Comparison of ENCODE assay signal across 38 cellular contexts in genomic region chr4:114927881-114928280, GRCh38.
"Had no signal": no experiment of that assay in that cellular context is flagged by ENCODE, and none has a peak within 500 bp of the region (broad histone marks: within the 10 kb centered on the region; RNA-seq: fewer than 3 reads in every experiment).

No MANE protein-coding gene starts in this region.

- H3K4me1 ChIP-seq: adrenal gland, ascending aorta, body of pancreas, breast epithelium had no signal

- H3K36me3 ChIP-seq: adrenal gland, ascending aorta, brain microvascular endothelial cell, breast epithelium, cardiac muscle cell had no signal

- H3K27me3 ChIP-seq: adrenal gland, ascending aorta, body of pancreas, brain microvascular endothelial cell, breast epithelium, cardiac muscle cell had no signal

- H3K9me3 ChIP-seq: adrenal gland, body of pancreas, breast epithelium had no signal

- H3K4me1 Mint-ChIP-seq: activated naive CD4-positive, alpha-beta T cell treated with anti-CD3 and anti-CD28 coated beads, Interleukin-2, amount 10 ng/mL, durations not matched to agents 7 days and 5 days; activated naive CD4-positive, alpha-beta T cell treated with anti-CD3 and anti-CD28 coated beads, Interleukin-2, amount 50 U/mL, for 24 hours; activated naive CD8-positive, alpha-beta T cell treated with anti-CD3 and anti-CD28 coated beads for 36 hours; activated naive CD8-positive, alpha-beta T cell treated with anti-CD3 and anti-CD28 coated beads, Interleukin-2, amount 10 ng/mL, durations not matched to agents 7 days and 5 days; activated naive CD8-positive, alpha-beta T cell treated with anti-CD3 and anti-CD28 coated beads, Interleukin-2, amount 50 U/mL, for 24 hours; activated T-helper 17 cell treated with anti-CD3 and anti-CD28 coated beads, Interleukin-2, amount 50 U/mL, for 72 hours; central memory CD8-positive, alpha-beta T cell had no signal

- H3K27me3 Mint-ChIP-seq: activated naive CD4-positive, alpha-beta T cell treated with anti-CD3 and anti-CD28 coated beads, Interleukin-2, amount 10 ng/mL, durations not matched to agents 7 days and 5 days; activated naive CD4-positive, alpha-beta T cell treated with anti-CD3 and anti-CD28 coated beads, Interleukin-2, amount 50 U/mL, for 24 hours; activated naive CD8-positive, alpha-beta T cell; activated naive CD8-positive, alpha-beta T cell treated with anti-CD3 and anti-CD28 coated beads for 36 hours; activated naive CD8-positive, alpha-beta T cell treated with anti-CD3 and anti-CD28 coated beads, Interleukin-2, amount 10 ng/mL, durations not matched to agents 7 days and 5 days; activated naive CD8-positive, alpha-beta T cell treated with anti-CD3 and anti-CD28 coated beads, Interleukin-2, amount 50 U/mL, for 24 hours; activated T-cell treated with anti-CD3 and anti-CD28 coated beads, Interleukin-2, amount 50 U/mL, for 24 hours; activated T-helper 17 cell treated with anti-CD3 and anti-CD28 coated beads, Interleukin-2, amount 50 U/mL, for 72 hours; brain; central memory CD8-positive, alpha-beta T cell had no signal

- ATAC-seq: activated naive CD4-positive, alpha-beta T cell treated with anti-CD3 and anti-CD28 coated beads, Interleukin-2, amount 50 U/mL, for 72 hours; activated naive CD8-positive, alpha-beta T cell treated with anti-CD3 and anti-CD28 coated beads, Interleukin-2, amount 50 U/mL, for 24 hours; activated T-cell treated with anti-CD3 and anti-CD28 coated beads, Interleukin-2, amount 50 U/mL, for 4 hours; activated T-cell treated with anti-CD3 and anti-CD28 coated beads, Interleukin-2, amount 50 U/mL, for 72 hours; activated T-helper 17 cell treated with anti-CD3 and anti-CD28 coated beads, Interleukin-2, amount 50 U/mL, for 72 hours; body of pancreas had no signal

- H3K4me3 ChIP-seq: adrenal gland, ascending aorta, body of pancreas, breast epithelium, cardiac muscle cell had no signal

- DNase-seq: activated effector memory CD4-positive, alpha-beta T cell treated with anti-CD3 and anti-CD28 coated beads, Interleukin-2, amount 50 U/mL, for 16 hours; activated effector memory CD4-positive, alpha-beta T cell treated with Interleukin-2 at 50 U/mL for 16 hours; activated gamma-delta T cell; activated gamma-delta T cell treated with Interleukin-2 at 50 U/mL for 16 hours; activated naive CD4-positive, alpha-beta T cell; activated naive CD4-positive, alpha-beta T cell treated with anti-CD3 and anti-CD28 coated beads for 36 hours; activated naive CD4-positive, alpha-beta T cell treated with anti-CD3 and anti-CD28 coated beads, Interleukin-2, amount 10 ng/mL, durations not matched to agents 7 days and 5 days; activated naive CD4-positive, alpha-beta T cell treated with Interleukin-2 at 50 U/mL for 16 hours; activated naive CD8-positive, alpha-beta T cell treated with anti-CD3 and anti-CD28 coated beads for 36 hours; activated naive CD8-positive, alpha-beta T cell treated with anti-CD3 and anti-CD28 coated beads, Interleukin-2, amount 10 ng/mL, durations not matched to agents 7 days and 5 days; activated naive CD8-positive, alpha-beta T cell treated with anti-CD3 and anti-CD28 coated beads, Interleukin-2, amount 50 U/mL, for 24 hours; activated T-cell treated with anti-CD3 and anti-CD28 coated beads, Interleukin-2, amount 50 U/mL, for 1 hour; activated T-cell treated with anti-CD3 and anti-CD28 coated beads, Interleukin-2, amount 50 U/mL, for 24 hours; activated T-cell treated with anti-CD3 and anti-CD28 coated beads, Interleukin-2, amount 50 U/mL, for 4 hours; activated T-cell treated with anti-CD3 and anti-CD28 coated beads, Interleukin-2, amount 50 U/mL, for 48 hours; activated T-cell treated with anti-CD3 and anti-CD28 coated beads, Interleukin-2, amount 50 U/mL, for 72 hours; adrenal gland; amniotic stem cell; amygdala; anterior cingulate cortex; aorta; body of pancreas; brain microvascular endothelial cell; central memory CD4-positive, alpha-beta T cell; cerebellar nuclear complex had no signal

- H3K4me3 Mint-ChIP-seq: activated naive CD4-positive, alpha-beta T cell treated with anti-CD3 and anti-CD28 coated beads for 36 hours; activated naive CD4-positive, alpha-beta T cell treated with anti-CD3 and anti-CD28 coated beads, Interleukin-2, amount 10 ng/mL, durations not matched to agents 7 days and 5 days; activated naive CD4-positive, alpha-beta T cell treated with anti-CD3 and anti-CD28 coated beads, Interleukin-2, amount 50 U/mL, for 24 hours; activated naive CD8-positive, alpha-beta T cell; activated naive CD8-positive, alpha-beta T cell treated with anti-CD3 and anti-CD28 coated beads for 36 hours; activated naive CD8-positive, alpha-beta T cell treated with anti-CD3 and anti-CD28 coated beads, Interleukin-2, amount 10 ng/mL, durations not matched to agents 7 days and 5 days; activated naive CD8-positive, alpha-beta T cell treated with anti-CD3 and anti-CD28 coated beads, Interleukin-2, amount 50 U/mL, for 24 hours; activated T-cell treated with anti-CD3 and anti-CD28 coated beads, Interleukin-2, amount 50 U/mL, for 24 hours; activated T-cell treated with anti-CD3 and anti-CD28 coated beads, Interleukin-2, amount 50 U/mL, for 4 hours; activated T-cell treated with anti-CD3 and anti-CD28 coated beads, Interleukin-2, amount 50 U/mL, for 72 hours; activated T-helper 1 cell treated with anti-CD3 and anti-CD28 coated beads, Interleukin-12 subunit alpha, Interleukin-12 subunit beta, Interleukin-2, Interleukin-4 antibody, amounts not matched to agents 30 ng/mL and 10 ng/mL and 1 ng/mL, durations not matched to agents 14 hours and 24 hours and 36 hours; activated T-helper 17 cell treated with anti-CD3 and anti-CD28 coated beads, Interleukin-2, amount 50 U/mL, for 72 hours; brain; central memory CD8-positive, alpha-beta T cell had no signal

- H3K27ac ChIP-seq: adrenal gland, ascending aorta, body of pancreas, brain microvascular endothelial cell, breast epithelium, cardiac muscle cell had no signal

- H3K9me3 Mint-ChIP-seq: activated naive CD4-positive, alpha-beta T cell treated with anti-CD3 and anti-CD28 coated beads, Interleukin-2, amount 10 ng/mL, durations not matched to agents 7 days and 5 days; activated naive CD4-positive, alpha-beta T cell treated with anti-CD3 and anti-CD28 coated beads, Interleukin-2, amount 50 U/mL, for 24 hours; activated naive CD8-positive, alpha-beta T cell treated with anti-CD3 and anti-CD28 coated beads, Interleukin-2, amount 10 ng/mL, durations not matched to agents 7 days and 5 days; activated T-cell treated with anti-CD3 and anti-CD28 coated beads, Interleukin-2, amount 50 U/mL, for 4 hours; activated T-helper 1 cell treated with anti-CD3 and anti-CD28 coated beads, Interleukin-12 subunit alpha, Interleukin-12 subunit beta, Interleukin-2, Interleukin-4 antibody, amounts not matched to agents 30 ng/mL and 10 ng/mL and 1 ng/mL, durations not matched to agents 14 hours and 24 hours and 36 hours; activated T-helper 2 cell treated with anti-CD3 and anti-CD28 coated beads, Interferon-gamma antibody, Interleukin-2, Interleukin-4, amounts not matched to agents 10 μg/mL and 5 μg/mL and 100 μg/mL, durations not matched to agents 14 hours and 24 hours and 36 hours had no signal

- FAIRE-seq: astrocyte, bronchial epithelial cell had no signal

- H3K36me3 Mint-ChIP-seq: activated naive CD4-positive, alpha-beta T cell treated with anti-CD3 and anti-CD28 coated beads, Interleukin-2, amount 10 ng/mL, durations not matched to agents 7 days and 5 days; activated naive CD4-positive, alpha-beta T cell treated with anti-CD3 and anti-CD28 coated beads, Interleukin-2, amount 50 U/mL, for 24 hours; activated naive CD4-positive, alpha-beta T cell treated with anti-CD3 and anti-CD28 coated beads, Interleukin-2, amount 50 U/mL, for 72 hours; activated naive CD8-positive, alpha-beta T cell; activated naive CD8-positive, alpha-beta T cell treated with anti-CD3 and anti-CD28 coated beads for 36 hours; activated naive CD8-positive, alpha-beta T cell treated with anti-CD3 and anti-CD28 coated beads, Interleukin-2, amount 10 ng/mL, durations not matched to agents 7 days and 5 days had no signal

- H3K27ac Mint-ChIP-seq: activated naive CD4-positive, alpha-beta T cell treated with anti-CD3 and anti-CD28 coated beads for 36 hours; activated naive CD4-positive, alpha-beta T cell treated with anti-CD3 and anti-CD28 coated beads, Interleukin-2, amount 10 ng/mL, durations not matched to agents 7 days and 5 days; activated naive CD4-positive, alpha-beta T cell treated with anti-CD3 and anti-CD28 coated beads, Interleukin-2, amount 50 U/mL, for 24 hours; activated naive CD4-positive, alpha-beta T cell treated with anti-CD3 and anti-CD28 coated beads, Interleukin-2, amount 50 U/mL, for 72 hours; activated naive CD8-positive, alpha-beta T cell; activated naive CD8-positive, alpha-beta T cell treated with anti-CD3 and anti-CD28 coated beads for 36 hours; activated naive CD8-positive, alpha-beta T cell treated with anti-CD3 and anti-CD28 coated beads, Interleukin-2, amount 10 ng/mL, durations not matched to agents 7 days and 5 days; activated naive CD8-positive, alpha-beta T cell treated with anti-CD3 and anti-CD28 coated beads, Interleukin-2, amount 50 U/mL, for 24 hours; activated T-cell treated with anti-CD3 and anti-CD28 coated beads, Interleukin-2, amount 50 U/mL, for 24 hours; activated T-cell treated with anti-CD3 and anti-CD28 coated beads, Interleukin-2, amount 50 U/mL, for 72 hours; activated T-helper 1 cell treated with anti-CD3 and anti-CD28 coated beads, Interleukin-12 subunit alpha, Interleukin-12 subunit beta, Interleukin-2, Interleukin-4 antibody, amounts not matched to agents 30 ng/mL and 10 ng/mL and 1 ng/mL, durations not matched to agents 14 hours and 24 hours and 36 hours; activated T-helper 17 cell treated with anti-CD3 and anti-CD28 coated beads, Interleukin-2, amount 50 U/mL, for 72 hours; activated T-helper 2 cell treated with anti-CD3 and anti-CD28 coated beads, Interferon-gamma antibody, Interleukin-2, Interleukin-4, amounts not matched to agents 10 μg/mL and 5 μg/mL and 100 μg/mL, durations not matched to agents 14 hours and 24 hours and 36 hours; brain had no signal
